24 cellular contexts compared by ENCODE assay signal in genomic region chr5:15592728-15593127, GRCh38.
DNase-seq lines count a peak whose midpoint lies in the region; FAIRE-seq and TF ChIP-seq lines count a peak whose summit lies in the region.
"Had no signal": no experiment of that assay in that cellular context is flagged by ENCODE, and none has a peak within 500 bp of the region (broad histone marks: within the 10 kb centered on the region; RNA-seq: fewer than 3 reads in every experiment).

No MANE protein-coding gene starts in this region.

- H3K36me3 Mint-ChIP-seq in mesothelial cell of epicardium (peaks cover 13% of the 10 kb centered on the region), endothelial cell (ENCODE audit: low read depth, unreplicated experiment) (peaks cover 19% of the 10 kb centered on the region)
- H3K36me3 Mint-ChIP-seq: CD8-positive, alpha-beta memory T cell had no signal

- H3K27ac Mint-ChIP-seq in mesothelial cell of epicardium (peak overlapping the region; percentile 74), endothelial cell (ENCODE audit: unreplicated experiment) (no peak overlapping the region)
- H3K27ac Mint-ChIP-seq: B cell; CD8-positive, alpha-beta memory T cell; T-helper 17 cell had no signal

- H3K27me3 Mint-ChIP-seq in mesothelial cell of epicardium (ENCODE audit: low read depth): no peaks in the 10 kb centered on the region
- no peaks in the 10 kb centered on the region for H3K27me3 Mint-ChIP-seq in endothelial cell (ENCODE audit: unreplicated experiment)
- H3K27me3 Mint-ChIP-seq: B cell, T-helper 17 cell had no signal

- TF ChIP-seq CTCF in mesothelial cell of epicardium (IDR thresholded peaks at IDR 0.05; ENCODE audit: unreplicated experiment) (no peak), endothelial cell (IDR thresholded peaks at IDR 0.05; ENCODE audit: unreplicated experiment) (no peak), GM20000 (IDR thresholded peaks at IDR 0.05; ENCODE audit: extremely low read depth, missing control alignments) (no peak)

- H3K4me1 Mint-ChIP-seq in mesothelial cell of epicardium (peaks cover 66% of the 10 kb centered on the region), endothelial cell (ENCODE audit: unreplicated experiment) (peaks cover 7% of the 10 kb centered on the region)
- H3K4me1 Mint-ChIP-seq: B cell; CD8-positive, alpha-beta memory T cell; T-helper 17 cell had no signal

- peak; percentile 41 for FAIRE-seq in endometrium (lab: Jason Lieb, UNC)
- FAIRE-seq: GM12891, GM19239, HTR-8/SVneo, K562 had no signal

- peaks cover 3% of the 10 kb centered on the region for H3K9me3 Mint-ChIP-seq in mesothelial cell of epicardium
- H3K9me3 Mint-ChIP-seq in endothelial cell (ENCODE audit: unreplicated experiment): no peaks in the 10 kb centered on the region

- H3K4me3 Mint-ChIP-seq in mesothelial cell of epicardium (no peak overlapping the region), endothelial cell (ENCODE audit: unreplicated experiment) (no peak overlapping the region)
- H3K4me3 Mint-ChIP-seq: B cell; CD8-positive, alpha-beta memory T cell; T-helper 17 cell had no signal

- DNase-seq in NCI-H1105 (lab: John Stamatoyannopoulos, UW): peak; percentile 2
- peak; percentile 64 for DNase-seq in NCI-H748 (lab: John Stamatoyannopoulos, UW; ENCODE audit: unreplicated experiment)
- no peak for DNase-seq in mesothelial cell of epicardium (ENCODE audit: low spot score in 2 of 2, unreplicated experiment in 2 of 2)
- DNase-seq in endothelial cell (ENCODE audit: low spot score): no peak
- DNase-seq in NCI-H1092 (lab: John Stamatoyannopoulos, UW): no peak
- DNase-seq in GM20000 (ENCODE audit: low spot score): no peak
- DNase-seq: Calu3; CD8-positive, alpha-beta memory T cell; DMS79 treated with DMSO at 0.1 percent for 48 hours; GF-D8; GM23248; H7; Kasumi-1; NCI-H2029 treated with DMSO at 0.1 percent for 48 hours; NCI-H2171 treated with DMSO at 0.1 percent for 48 hours; NCI-H524; SHP77; T-helper 17 cell had no signal

Comparison
In these comparisons a context has a peak if more than half of its experiments do, and no peak if none do; other contexts are left out.
1. DNase-seq: peak in NCI-H1105 (single experiment) and NCI-H748 (single experiment); none in mesothelial cell of epicardium (0 of 2), endothelial cell (single experiment), NCI-H1092 (single experiment) and GM20000 (single experiment).